8 cellular contexts compared by ENCODE assay signal in genomic region chr1:32538887-32539583, GRCh38. TPM values are rescaled to one million over a fixed set of nuclear protein-coding genes. Genes with fewer than 3 reads are reported as not detected.
DNase-seq lines count a peak whose midpoint lies in the region; ATAC-seq and TF ChIP-seq lines count a peak whose summit lies in the region.

ZBTB8A (plus strand) TSS chr1:32539427; CDS start chr1:32592932, 53,505 bp downstream.

- H3K27me3 ChIP-seq in GM06990 (replicated peaks; ENCODE audit: control insufficient read depth, insufficient read depth, low read length) (no peaks in the 10 kb centered on the region), muscle layer of duodenum (ENCODE audit: low read depth, low read length) (no peaks in the 10 kb centered on the region)

- H3K36me3 ChIP-seq in GM06990 (ENCODE audit: control insufficient read depth, insufficient read depth, low read length), result no peaks in the 10 kb centered on the region
- no peaks in the 10 kb centered on the region for H3K36me3 ChIP-seq in muscle layer of duodenum (ENCODE audit: control insufficient read depth in 1 of 2, insufficient read depth in 2 of 2, low read length in 2 of 2)

- no peaks in the 10 kb centered on the region for H3K9me3 ChIP-seq in muscle layer of duodenum (ENCODE audit: control insufficient read depth in 1 of 2, low read length in 2 of 2)

- DNase-seq in GM06990 (ENCODE audit: extremely low read depth, insufficient read length) (peak; percentile 58), NCI-H2171 treated with DMSO at 0.1 percent for 48 hours (lab: John Stamatoyannopoulos, UW) (peak; percentile 83), fibroblast of mammary gland (ENCODE audit: low read depth) (peak; percentile 71), ureter (ENCODE audit: low spot score) (peak; percentile 45)
- DNase-seq in activated CD8-positive, alpha-beta memory T cell treated with anti-CD3 and anti-CD28 coated beads, Interleukin-2, amount 50 U/mL, for 48 hours, result peak; percentile 58

- H3K4me3 ChIP-seq in GM06990 (replicated peaks; ENCODE audit: low read depth, low read length) (peak within 1 kb of the TSS; percentile 67), fibroblast of mammary gland (ENCODE audit: control insufficient read depth, low read depth, low read length) (peak within 1 kb of the TSS; percentile 69), muscle layer of duodenum (ENCODE audit: low read depth in 1 of 2, low read length in 2 of 2) (peak within 1 kb of the TSS; percentile 77 to 84)

- no peak for ATAC-seq in GM19351 (IDR thresholded peaks at IDR 0.05; ENCODE audit: unreplicated experiment)

- H3K27ac ChIP-seq in 22Rv1 (peak within 1 kb of the TSS; percentile 75), muscle layer of duodenum (ENCODE audit: low read length) (peak within 1 kb of the TSS; percentile 48)

- peaks cover 0 to 5% of the 10 kb centered on the region in 2 donors for H3K4me1 ChIP-seq in muscle layer of duodenum (ENCODE audit: control insufficient read depth in 1 of 2, insufficient read depth in 2 of 2, low read length in 2 of 2)

- peak; percentile 9; the same call in 1 of the 2 replicates for TF ChIP-seq CTCF in 22Rv1 (IDR thresholded peaks at IDR 0.05)
- TF ChIP-seq CTCF in GM06990 (IDR thresholded peaks at IDR 0.05; ENCODE audit: insufficient read depth, low read length, poor library complexity, severe bottlenecking), result no peak
- TF ChIP-seq CTCF in fibroblast of mammary gland (conservative IDR thresholded peaks at IDR 0.05; ENCODE audit: control insufficient read depth, insufficient read depth, low read depth, low read length), result no peak

RNA-seq across cellular contexts. Expression of gene ZBTB8A, which starts in this region (rescaled TPM):
- total RNA-seq in ureter, result 10.5 TPM
